ENCODE assay signal across 23 cellular contexts in the genomic region with DNA sequence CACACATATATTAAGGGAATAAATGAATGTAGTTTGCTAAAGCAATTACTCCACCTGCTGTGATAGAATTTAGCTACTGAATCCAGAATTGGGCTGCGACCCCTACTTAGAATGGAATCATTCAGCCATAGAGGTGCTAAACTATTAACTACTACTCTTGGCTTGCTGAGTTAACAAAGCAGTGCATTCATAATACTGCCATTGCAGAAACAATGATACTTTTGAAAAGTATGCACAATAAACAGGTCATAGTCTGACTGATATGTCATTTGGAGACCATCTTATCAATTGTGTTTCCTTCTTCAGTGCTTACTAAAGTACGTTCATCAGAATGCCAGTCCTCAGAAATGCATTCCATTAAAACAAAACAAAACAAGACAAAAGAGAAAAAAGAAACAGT.
DNase-seq lines count a peak whose midpoint lies in the region; FAIRE-seq and TF ChIP-seq lines count a peak whose summit lies in the region.
"Had no signal": no experiment of that assay in that cellular context is flagged by ENCODE, and none has a peak within 500 bp of the region (broad histone marks: within the 10 kb centered on the region; RNA-seq: fewer than 3 reads in every experiment).

No MANE protein-coding gene starts in this region.

- H3K79me2 ChIP-seq in OCI-LY1 (ENCODE audit: insufficient read depth, low read length) (no peaks in the 10 kb centered on the region), neural progenitor cell (ENCODE audit: low read depth) (no peaks in the 10 kb centered on the region)

- H3K4me2 ChIP-seq in OCI-LY1 (ENCODE audit: low read length): no peak overlapping the region; the same call in 1 of the 2 replicates
- H3K4me2 ChIP-seq in neural progenitor cell: no peak overlapping the region
- H3K4me2 ChIP-seq: A549; BLaER1 treated with 17β-estradiol and CSF1 and Interleukin-3, amounts not matched to agents 10 nM and 100 nM; GM23338 had no signal

- H4K20me1 ChIP-seq in OCI-LY1 (ENCODE audit: insufficient read depth, low read length) (no peaks in the 10 kb centered on the region), neural progenitor cell (ENCODE audit: low read depth) (no peaks in the 10 kb centered on the region)
- H4K20me1 ChIP-seq: BLaER1 treated with 17β-estradiol and CSF1 and Interleukin-3, amounts not matched to agents 10 nM and 100 nM had no signal

- H3K27ac ChIP-seq in OCI-LY1 (ENCODE audit: low read depth, low read length, poor library complexity, severe bottlenecking) (peak overlapping the region; percentile 85), neural progenitor cell (no peak overlapping the region)
- H3K27ac ChIP-seq: A549; BLaER1 treated with 17β-estradiol and CSF1 and Interleukin-3, amounts not matched to agents 10 nM and 100 nM had no signal

- H3K4me3 ChIP-seq in OCI-LY1 (ENCODE audit: low read depth, low read length, poor library complexity, severe bottlenecking) (no peak overlapping the region), fibroblast of pulmonary artery (replicated peaks; ENCODE audit: low read depth, low read length) (no peak overlapping the region), neural progenitor cell (no peak overlapping the region)
- H3K4me3 ChIP-seq: A549; BLaER1 treated with 17β-estradiol and CSF1 and Interleukin-3, amounts not matched to agents 10 nM and 100 nM; GM23338 had no signal

- peaks cover 4% of the 10 kb centered on the region for H3K4me1 Mint-ChIP-seq in neural progenitor cell
- H3K4me1 Mint-ChIP-seq: CD14-positive monocyte; CD8-positive, alpha-beta memory T cell had no signal

- H3K27me3 Mint-ChIP-seq in neural progenitor cell (ENCODE audit: insufficient read depth, low read depth): peaks cover 3% of the 10 kb centered on the region

- DNase-seq in GM12891 (ENCODE audit: insufficient read length, low spot score) (no peak), fibroblast of pulmonary artery (ENCODE audit: low read depth) (peak; percentile 39), urothelium cell line (ENCODE audit: low spot score) (no peak), DMS153 treated with DMSO at 0.1 percent for 48 hours (lab: John Stamatoyannopoulos, UW; ENCODE audit: unreplicated experiment) (no peak), SKM-1 (lab: John Stamatoyannopoulos, UW; ENCODE audit: unreplicated experiment) (no peak), neural progenitor cell (ENCODE audit: low spot score) (no peak)
- DNase-seq: 8988T; ACHN; AML-193; BE2C; CD4-positive, alpha-beta T cell; CD8-positive, alpha-beta memory T cell; DMS 273 treated with DMSO at 0.1 percent for 48 hours; DMS53; DMS79 treated with DMSO at 0.1 percent for 48 hours; GF-D8; H9 had no signal

- H3K27me3 ChIP-seq in OCI-LY1 (ENCODE audit: insufficient read depth, low read length) (no peaks in the 10 kb centered on the region), neural progenitor cell (no peaks in the 10 kb centered on the region)
- H3K27me3 ChIP-seq: BE2C; BLaER1 treated with 17β-estradiol and CSF1 and Interleukin-3, amounts not matched to agents 10 nM and 100 nM had no signal

- TF ChIP-seq CTCF in OCI-LY1 (IDR thresholded peaks at IDR 0.05; ENCODE audit: low read length): no peak
- TF ChIP-seq CTCF in fibroblast of pulmonary artery (IDR thresholded peaks at IDR 0.05; ENCODE audit: low read length, missing control alignments): no peak
- no peak for TF ChIP-seq CTCF in neural progenitor cell (IDR thresholded peaks at IDR 0.05)

- no peaks in the 10 kb centered on the region for H3K9me3 Mint-ChIP-seq in neural progenitor cell
- H3K9me3 Mint-ChIP-seq: CD4-positive, alpha-beta T cell; GM23338; H9 had no signal

- no peaks in the 10 kb centered on the region for H3K9me3 ChIP-seq in OCI-LY1 (ENCODE audit: low read length)
- no peaks in the 10 kb centered on the region for H3K9me3 ChIP-seq in neural progenitor cell (ENCODE audit: low read depth)
- H3K9me3 ChIP-seq: A549, BE2C had no signal

- H3K27ac Mint-ChIP-seq in neural progenitor cell: no peak overlapping the region
- H3K27ac Mint-ChIP-seq: CD14-positive monocyte; CD4-positive, alpha-beta T cell; CD8-positive, alpha-beta memory T cell; GM23338 had no signal

- TF ChIP-seq POLR2A in GM12891 (IDR thresholded peaks at IDR 0.05; ENCODE audit: low read depth, low read length): no peak

- no peak overlapping the region for H2AFZ ChIP-seq in OCI-LY1 (ENCODE audit: low read length)
- H2AFZ ChIP-seq in neural progenitor cell (replicated peaks): no peak overlapping the region
- H2AFZ ChIP-seq: GM23338 had no signal

- no peak overlapping the region for H3K4me3 Mint-ChIP-seq in neural progenitor cell
- H3K4me3 Mint-ChIP-seq: CD14-positive monocyte; CD4-positive, alpha-beta T cell; CD8-positive, alpha-beta memory T cell; GM23338; H9 had no signal

- H3K9me2 ChIP-seq in OCI-LY1 (ENCODE audit: low read depth, low read length): no peaks in the 10 kb centered on the region

- no peak overlapping the region for H3K9ac ChIP-seq in OCI-LY1 (ENCODE audit: low read length)
- no peak overlapping the region for H3K9ac ChIP-seq in neural progenitor cell
- H3K9ac ChIP-seq: BLaER1 treated with 17β-estradiol and CSF1 and Interleukin-3, amounts not matched to agents 10 nM and 100 nM had no signal

- H3F3A ChIP-seq in OCI-LY1 (ENCODE audit: insufficient read depth, low read length) (no peaks in the 10 kb centered on the region), neural progenitor cell (ENCODE audit: low read depth) (no peaks in the 10 kb centered on the region)

- H3K36me3 ChIP-seq in OCI-LY1 (ENCODE audit: insufficient read depth, low read length): no peaks in the 10 kb centered on the region
- H3K36me3 ChIP-seq in neural progenitor cell: no peaks in the 10 kb centered on the region
- H3K36me3 ChIP-seq: BE2C; BLaER1 treated with 17β-estradiol and CSF1 and Interleukin-3, amounts not matched to agents 10 nM and 100 nM had no signal

- FAIRE-seq in GM12891 (lab: Jason Lieb, UNC): peak; percentile 78
- peak; percentile 53 for FAIRE-seq in urothelium cell line (lab: Jason Lieb, UNC)
- FAIRE-seq: A549, D721Med had no signal

- H3K36me3 Mint-ChIP-seq in neural progenitor cell: no peaks in the 10 kb centered on the region
- H3K36me3 Mint-ChIP-seq: CD14-positive monocyte; CD8-positive, alpha-beta memory T cell had no signal

- H3K4me1 ChIP-seq in OCI-LY1 (ENCODE audit: insufficient read depth, low read length, severe bottlenecking) (peaks cover 79% of the 10 kb centered on the region), neural progenitor cell (peaks cover 9% of the 10 kb centered on the region)
- H3K4me1 ChIP-seq: A549; BE2C; BLaER1 treated with 17β-estradiol and CSF1 and Interleukin-3, amounts not matched to agents 10 nM and 100 nM had no signal

TF ChIP-seq in GM12891, 5 proteins besides CTCF, POLR2A, EP300 and RAD21:
- TF ChIP-seq SPI1 (IDR thresholded peaks at IDR 0.05; ENCODE audit: low read depth, low read length) (no peak), POLR2AphosphoS5 (IDR thresholded peaks at IDR 0.05; ENCODE audit: low read depth, low read length) (no peak), TAF1 (IDR thresholded peaks at IDR 0.05; ENCODE audit: low read depth, low read length) (no peak), POU2F2 (IDR thresholded peaks at IDR 0.05; ENCODE audit: low read depth, low read length) (no peak), PAX5 (IDR thresholded peaks at IDR 0.05; ENCODE audit: insufficient read depth, low read length, severe bottlenecking) (no peak)
